Comparison of ENCODE assay signal across 8 cellular contexts in genomic region chr2:233061591-233062446, GRCh38. TPM values are rescaled to one million over a fixed set of nuclear protein-coding genes. Genes with fewer than 3 reads are reported as not detected.
A peak's percentile ranks its signal among the peaks of the same experiment; 100 is the strongest.
DNase-seq lines count a peak whose midpoint lies in the region; ATAC-seq and TF ChIP-seq lines count a peak whose summit lies in the region.

No MANE protein-coding gene starts in this region.

- H3K9me3 ChIP-seq in SU-DHL-6 (ENCODE audit: insufficient read depth, low read length): no peaks in the 10 kb centered on the region
- no peaks in the 10 kb centered on the region for H3K9me3 ChIP-seq in neutrophil

- H3K9me2 ChIP-seq in SU-DHL-6 (replicated peaks; ENCODE audit: insufficient read depth, low read length): no peaks in the 10 kb centered on the region

- H3K79me2 ChIP-seq in SU-DHL-6 (ENCODE audit: insufficient read depth, low read length): peaks cover 61% of the 10 kb centered on the region

- peak overlapping the region; percentile 76 for H3K4me3 ChIP-seq in SU-DHL-6 (ENCODE audit: insufficient read depth, low read length, poor library complexity, severe bottlenecking)
- H3K4me3 ChIP-seq in epithelial cell of proximal tubule (ENCODE audit: low read depth, low read length): no peak overlapping the region
- peak overlapping the region; percentile 93 to 97 for H3K4me3 ChIP-seq in neutrophil (ENCODE audit: low read depth in 1 of 2, low read length in 1 of 2)

- no peaks in the 10 kb centered on the region for H3K36me3 ChIP-seq in SU-DHL-6 (ENCODE audit: low read length)
- peaks cover 15% of the 10 kb centered on the region for H3K36me3 ChIP-seq in neutrophil

- DNase-seq in GM13976 (ENCODE audit: low spot score) (peak; percentile 78), epithelial cell of proximal tubule (ENCODE audit: low read depth) (no peak), DMS 273 treated with DMSO at 0.1 percent for 48 hours (lab: John Stamatoyannopoulos, UW) (no peak), DMS153 treated with DMSO at 0.1 percent for 48 hours (lab: John Stamatoyannopoulos, UW; ENCODE audit: unreplicated experiment) (no peak)

- H3K27ac ChIP-seq in SU-DHL-6 (ENCODE audit: low read depth, low read length) (peak overlapping the region; percentile 94), neutrophil (peak overlapping the region; percentile 97)

- H3K27me3 ChIP-seq in SU-DHL-6 (ENCODE audit: low read length) (no peaks in the 10 kb centered on the region), neutrophil (no peaks in the 10 kb centered on the region)

- peaks cover 62 to 76% of the 10 kb centered on the region in 2 experiments for H3K4me1 ChIP-seq in neutrophil (ENCODE audit: control insufficient read depth in 1 of 2, insufficient read depth in 1 of 2, low read depth in 1 of 2, low read length in 1 of 2)

- H3K4me2 ChIP-seq in SU-DHL-6 (ENCODE audit: low read depth, low read length, poor library complexity, severe bottlenecking): peak overlapping the region; percentile 75

- TF ChIP-seq CTCF in GM13976 (IDR thresholded peaks at IDR 0.05; ENCODE audit: borderline replicate concordance, control extremely low read depth, extremely low read depth, insufficient read depth, missing control alignments) (peak; percentile 39), SU-DHL-6 (IDR thresholded peaks at IDR 0.05; ENCODE audit: insufficient read depth, low read length, poor library complexity, severe bottlenecking) (peak; percentile 15), epithelial cell of proximal tubule (conservative IDR thresholded peaks at IDR 0.05; ENCODE audit: low read depth, low read length) (peak; percentile 8), neutrophil (IDR thresholded peaks at IDR 0.05) (peak; percentile 40)

- TF ChIP-seq POLR2A in GM18505 (IDR thresholded peaks at IDR 0.05; ENCODE audit: borderline replicate concordance, extremely low read depth, insufficient read depth, insufficient read length): no peak

- H3F3A ChIP-seq in SU-DHL-6 (ENCODE audit: insufficient read depth): peaks cover 7% of the 10 kb centered on the region

- H4K20me1 ChIP-seq in SU-DHL-6 (ENCODE audit: low read depth, low read length): peaks cover 20% of the 10 kb centered on the region; the same call in 1 of the 2 replicates

- in situ Hi-C loops in GM13976 (cut with MboI; ENCODE audit: low sequenced_read_pairs, unreplicated experiment): loop anchor here (10.0 kb wide), 1 partner anchor 183 kb away; no protein-coding TSS in a partner anchor

- H2AFZ ChIP-seq in SU-DHL-6 (ENCODE audit: low read depth, low read length, severe bottlenecking): no peak overlapping the region

- peak overlapping the region; percentile 89 for H3K9ac ChIP-seq in SU-DHL-6 (ENCODE audit: low read length)

- ATAC-seq in HG02610 (IDR thresholded peaks at IDR 0.05; ENCODE audit: unreplicated experiment) (peak; percentile 32), GM18505 (IDR thresholded peaks at IDR 0.05; ENCODE audit: unreplicated experiment) (no peak)

RNA-seq across cellular contexts. Expression of gene INPP5D, which starts 1.7 kb away (rescaled TPM):
- 0.80 and 1.8 TPM in 2 replicates for total RNA-seq in epithelial cell of proximal tubule

RNA-seq across cellular contexts. Expression of gene NEU2, which starts 29.3 kb away (rescaled TPM):
- total RNA-seq in epithelial cell of proximal tubule: not detected in 2 replicates

RNA-seq across cellular contexts. Expression of gene NGEF, which starts 48.8 kb away (rescaled TPM):
- 4.2 and 8.6 TPM in 2 replicates for total RNA-seq in epithelial cell of proximal tubule
